Comparison of ENCODE assay signal across 8 cellular contexts in the genomic region with DNA sequence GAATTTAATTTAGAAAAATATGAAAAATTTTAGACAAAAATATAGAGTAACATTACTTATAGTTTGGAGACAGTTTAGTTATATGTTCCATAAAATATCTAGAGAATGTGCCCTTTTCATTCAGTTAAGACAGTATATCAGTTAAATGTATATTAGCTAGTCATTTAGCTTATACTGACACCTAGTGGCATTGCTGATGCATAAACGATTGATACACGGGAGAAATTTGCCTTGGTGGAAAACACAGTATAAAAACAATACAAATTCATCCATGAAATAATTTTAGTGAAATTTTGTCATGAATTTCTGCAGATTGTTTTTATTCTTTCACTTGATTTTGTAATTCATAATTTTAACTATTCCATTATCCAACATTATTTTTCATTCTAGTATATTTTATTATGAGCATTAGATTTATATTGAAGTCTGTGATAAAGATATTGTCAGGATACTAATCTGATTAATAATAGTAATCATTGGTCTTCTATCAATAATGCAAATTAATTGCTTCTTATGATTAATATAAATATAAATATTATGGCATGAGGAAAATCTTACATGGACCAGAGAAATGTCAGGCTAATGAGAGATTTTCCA.
DNase-seq lines count a peak whose midpoint lies in the region; ATAC-seq, FAIRE-seq and TF ChIP-seq lines count a peak whose summit lies in the region.

No MANE protein-coding gene starts in this region.

- H3K27me3 ChIP-seq in small intestine (ENCODE audit: control insufficient read depth in 2 of 2, insufficient read depth in 2 of 2, low read length in 2 of 2) (no peaks in the 10 kb centered on the region), MG63 (no peaks in the 10 kb centered on the region)

- ATAC-seq in GM21786 (IDR thresholded peaks at IDR 0.05; ENCODE audit: unreplicated experiment) = peak; percentile 74
- no peak for ATAC-seq in HG02588 (IDR thresholded peaks at IDR 0.05; ENCODE audit: unreplicated experiment)

- peak; percentile 15 for DNase-seq in GM10266 (ENCODE audit: extremely low spot score)
- peak; percentile 28 for DNase-seq in LHCN-M2 (ENCODE audit: low read depth)
- peak; percentile 66 for DNase-seq in SK-MEL-5 (ENCODE audit: low read depth, low spot score)
- DNase-seq in fibroblast of the conjunctiva (ENCODE audit: low read depth) = peak; percentile 20
- DNase-seq in small intestine = peak; percentile 62
- no peak for DNase-seq in MG63

- H3K36me3 ChIP-seq in small intestine (ENCODE audit: control insufficient read depth in 2 of 2, insufficient read depth in 2 of 2, low read length in 2 of 2) (no peaks in the 10 kb centered on the region), MG63 (no peaks in the 10 kb centered on the region)

- H3K9me3 ChIP-seq in small intestine (ENCODE audit: control insufficient read depth, low read depth) = no peaks in the 10 kb centered on the region
- no peaks in the 10 kb centered on the region for H3K9me3 ChIP-seq in MG63

- TF ChIP-seq CTCF in GM10266 (IDR thresholded peaks at IDR 0.05; ENCODE audit: control insufficient read depth, insufficient read depth, low read depth, missing control alignments) = peak; percentile 55

- FAIRE-seq in small intestine (lab: Jason Lieb, UNC) = peak; percentile 96

- H3K4me3 ChIP-seq in small intestine (ENCODE audit: low read depth in 1 of 2, low read length in 2 of 2) (no peak overlapping the region), MG63 (no peak overlapping the region)

- H3K27ac ChIP-seq in small intestine (ENCODE audit: low read depth in 1 of 2, low read length in 1 of 2) = no peak overlapping the region

- in situ Hi-C loops in SK-MEL-5 (cut with HindIII; ENCODE audit: low pct_unique_long_range_greater_than_20kb, low sequenced_read_pairs) = no loop called here

- WGBS in small intestine, 3 donors = 0% methylated on average over 2 of the region's 2 CpGs

- no peaks in the 10 kb centered on the region for H3K4me1 ChIP-seq in small intestine (ENCODE audit: control insufficient read depth in 2 of 2, insufficient read depth in 1 of 2, low read depth in 1 of 2, low read length in 1 of 2)
